Comparison of ENCODE assay signal across 25 cellular contexts in the genomic region with DNA sequence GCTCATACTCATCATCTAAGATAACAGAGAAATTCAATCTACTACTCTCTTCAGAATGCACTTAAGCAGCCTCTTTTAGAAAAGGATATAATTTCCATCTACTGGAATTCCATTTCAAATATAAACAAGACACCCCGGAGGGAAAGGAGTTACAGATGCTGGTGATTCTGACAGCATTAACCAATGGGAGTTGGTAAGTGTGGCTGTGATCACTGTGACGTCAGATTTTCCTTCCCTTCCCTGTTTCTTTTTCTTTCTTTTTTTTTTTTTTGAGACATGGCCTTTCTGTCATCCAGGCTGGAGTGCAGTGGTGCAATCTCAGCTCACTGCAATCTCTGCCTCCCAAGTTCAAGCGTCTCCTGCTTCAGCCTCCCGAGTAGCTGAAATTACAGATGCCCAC.
"Had no signal": no experiment of that assay in that cellular context is flagged by ENCODE, and none has a peak within 500 bp of the region (broad histone marks: within the 10 kb centered on the region; RNA-seq: fewer than 3 reads in every experiment).

No MANE protein-coding gene starts in this region.

- H3K4me1 ChIP-seq: body of pancreas, esophagus muscularis mucosa, foreskin keratinocyte, left lung, suprapubic skin, tibial nerve had no signal

- H3K9me3 ChIP-seq: body of pancreas, esophagus muscularis mucosa, left lung, ovary, suprapubic skin, tibial nerve had no signal

- FAIRE-seq: colon, endothelial cell of umbilical vein, urothelium cell line had no signal

- H3K27me3 ChIP-seq: body of pancreas, cardiac muscle cell, esophagus muscularis mucosa, foreskin keratinocyte, left lung, ovary, suprapubic skin, tibial nerve had no signal

- DNase-seq: activated CD4-positive, alpha-beta T cell treated with anti-CD3 and anti-CD28 coated beads for 4 hours; activated CD4-positive, alpha-beta T cell treated with anti-CD3 and anti-CD28 coated beads, Interleukin-2, amount 50 U/mL, for 48 hours; activated naive CD4-positive, alpha-beta T cell treated with Interleukin-2 at 50 U/mL for 16 hours; activated naive CD8-positive, alpha-beta T cell treated with anti-CD3 and anti-CD28 coated beads, Interleukin-2, amount 10 ng/mL, durations not matched to agents 7 days and 5 days; amygdala; body of pancreas; effector memory CD8-positive, alpha-beta T cell; foreskin keratinocyte; kidney glomerular epithelial cell; left lung; natural killer cell; ovary; right cardiac atrium; stimulated activated CD4-positive, alpha-beta T cell treated with anti-CD3 and anti-CD28 coated beads, Interleukin-12 subunit alpha, Interleukin-12 subunit beta, amount 100 ng/mL, for 4 hours; stimulated activated CD4-positive, alpha-beta T cell treated with anti-CD3 and anti-CD28 coated beads, Interleukin-4, amount 100 ng/mL, for 4 hours; stimulated activated naive CD8-positive, alpha-beta T cell treated with anti-CD3 and anti-CD28 coated beads, Interleukin-15, amount 100 ng/mL, for 72 hours; T1000 had no signal

- ATAC-seq: body of pancreas; effector memory CD8-positive, alpha-beta T cell; foreskin keratinocyte; left lung; natural killer cell; right cardiac atrium; stimulated activated naive CD8-positive, alpha-beta T cell treated with anti-CD3 and anti-CD28 coated beads, Interleukin-15, amount 100 ng/mL, for 72 hours; WTC11 had no signal

- H3K4me3 ChIP-seq: body of pancreas, cardiac muscle cell, esophagus muscularis mucosa, left lung, ovary, suprapubic skin, tibial nerve had no signal

- H3K27ac ChIP-seq: body of pancreas, cardiac muscle cell, esophagus muscularis mucosa, foreskin keratinocyte, left lung, ovary, suprapubic skin, tibial nerve had no signal

- H3K36me3 ChIP-seq: cardiac muscle cell, esophagus muscularis mucosa, left lung, ovary had no signal
